In the genomic region with DNA sequence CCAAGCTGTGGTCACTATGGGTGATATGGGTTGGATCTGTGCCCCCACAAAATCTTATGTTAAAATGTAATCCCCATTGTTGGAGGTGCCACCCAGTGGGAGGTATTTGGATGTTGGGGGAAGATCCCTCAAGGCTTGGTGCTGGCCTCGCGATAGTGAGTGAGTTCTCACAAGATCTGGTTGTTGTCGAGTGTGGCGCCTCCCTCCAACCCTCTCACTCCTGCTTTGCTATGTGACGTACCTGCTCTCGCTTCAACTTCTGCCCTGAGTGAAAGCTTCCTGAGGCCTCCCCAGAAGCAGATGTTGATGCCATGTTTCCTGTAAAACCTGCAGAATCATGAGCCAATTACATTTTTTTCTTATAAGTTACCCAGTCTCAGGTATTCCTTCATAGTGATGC, we compare ENCODE assay signal across 22 cellular contexts. TPM values are rescaled to one million over a fixed set of nuclear protein-coding genes. Genes with fewer than 3 reads are reported as not detected.
A peak's percentile ranks its signal among the peaks of the same experiment; 100 is the strongest.
DNase-seq lines count a peak whose midpoint lies in the region; ATAC-seq and TF ChIP-seq lines count a peak whose summit lies in the region.
"Had no signal": no experiment of that assay in that cellular context is flagged by ENCODE, and none has a peak within 500 bp of the region (broad histone marks: within the 10 kb centered on the region; RNA-seq: fewer than 3 reads in every experiment).

No MANE protein-coding gene starts in this region.

- H2AFZ ChIP-seq in DND-41 (ENCODE audit: low read depth, low read length): no peak overlapping the region

- H3K36me3 Mint-ChIP-seq in activated naive CD4-positive, alpha-beta T cell treated with anti-CD3 and anti-CD28 coated beads, Interleukin-2, amount 10 ng/mL, durations not matched to agents 7 days and 5 days: no peaks in the 10 kb centered on the region
- H3K36me3 Mint-ChIP-seq: CD8-positive, alpha-beta T cell had no signal

- TF ChIP-seq POLR2A in esophagus muscularis mucosa (IDR thresholded peaks at IDR 0.05; ENCODE audit: low read depth): no peak

- no peak for ATAC-seq in DND-41 (ENCODE audit: insufficient read depth, low read depth)
- no peak for ATAC-seq in upper lobe of right lung
- ATAC-seq: A549; CD8-positive, alpha-beta T cell; GM12878 had no signal

- no peaks in the 10 kb centered on the region for H3K36me3 ChIP-seq in DND-41 (ENCODE audit: insufficient read depth, low read length)
- H3K36me3 ChIP-seq in esophagus muscularis mucosa: no peaks in the 10 kb centered on the region
- H3K36me3 ChIP-seq in upper lobe of right lung: no peaks in the 10 kb centered on the region

- no peaks in the 10 kb centered on the region for H3K79me2 ChIP-seq in DND-41 (ENCODE audit: insufficient read depth, low read length)

- H3K4me3 ChIP-seq in DND-41 (ENCODE audit: low read depth in 1 of 2, low read length in 2 of 2): no peak overlapping the region
- no peak overlapping the region for H3K4me3 ChIP-seq in esophagus muscularis mucosa
- H3K4me3 ChIP-seq in upper lobe of right lung: no peak overlapping the region
- H3K4me3 ChIP-seq: A549, GM12878 had no signal

- no peaks in the 10 kb centered on the region for H3K9me3 ChIP-seq in DND-41 (ENCODE audit: insufficient read depth, low read length, severe bottlenecking)
- no peaks in the 10 kb centered on the region for H3K9me3 ChIP-seq in esophagus muscularis mucosa
- no peaks in the 10 kb centered on the region for H3K9me3 ChIP-seq in upper lobe of right lung
- H3K9me3 ChIP-seq: A549, Caco-2 had no signal

- TF ChIP-seq CTCF in DND-41 (IDR thresholded peaks at IDR 0.05; ENCODE audit: borderline replicate concordance, extremely low read depth, low read length, poor library complexity, severe bottlenecking) (no peak), esophagus muscularis mucosa (IDR thresholded peaks at IDR 0.05) (no peak), upper lobe of right lung (IDR thresholded peaks at IDR 0.05) (no peak)

- CTCF ChIA-PET in activated naive CD4-positive, alpha-beta T cell treated with anti-CD3 and anti-CD28 coated beads, Interleukin-2, amount 10 ng/mL, durations not matched to agents 7 days and 5 days (lab: Charles Lee): no interaction called here

- H3K9ac ChIP-seq in DND-41 (ENCODE audit: low read depth, low read length): no peak overlapping the region

- H3K4me1 ChIP-seq in DND-41 (ENCODE audit: insufficient read depth, low read length) (peaks cover 10% of the 10 kb centered on the region; the same call in 1 of the 2 replicates), esophagus muscularis mucosa (no peaks in the 10 kb centered on the region), upper lobe of right lung (no peaks in the 10 kb centered on the region)
- H3K4me1 ChIP-seq: A549, Caco-2 had no signal

- H3K27ac Mint-ChIP-seq in activated naive CD4-positive, alpha-beta T cell treated with anti-CD3 and anti-CD28 coated beads, Interleukin-2, amount 10 ng/mL, durations not matched to agents 7 days and 5 days: peak overlapping the region; percentile 31
- H3K27ac Mint-ChIP-seq: B cell; CD4-positive, alpha-beta T cell; CD8-positive, alpha-beta T cell had no signal

- H3K9me3 Mint-ChIP-seq in activated naive CD4-positive, alpha-beta T cell treated with anti-CD3 and anti-CD28 coated beads, Interleukin-2, amount 10 ng/mL, durations not matched to agents 7 days and 5 days: peaks cover 2% of the 10 kb centered on the region

- H3K4me2 ChIP-seq in DND-41 (ENCODE audit: insufficient read depth, low read length): no peak overlapping the region
- H3K4me2 ChIP-seq: A549 had no signal

- intact Hi-C loops in esophagus muscularis mucosa (cut with DNase I): no loop called here
- intact Hi-C loops in upper lobe of right lung (cut with DNase I): no loop called here
- intact Hi-C loops in head of caudate nucleus (cut with DNase I): no loop called here

- no peak for TF ChIP-seq EP300 in esophagus muscularis mucosa (IDR thresholded peaks at IDR 0.05)

- DNase-seq in activated naive CD4-positive, alpha-beta T cell treated with anti-CD3 and anti-CD28 coated beads, Interleukin-2, amount 10 ng/mL, durations not matched to agents 7 days and 5 days: no peak
- DNase-seq in activated naive CD4-positive, alpha-beta T cell treated with anti-CD3 and anti-CD28 coated beads, Interleukin-2, amount 50 U/mL, for 16 hours: no peak
- DNase-seq in DND-41 (no peak), esophagus muscularis mucosa (ENCODE audit: extremely low spot score) (peak; percentile 75), upper lobe of right lung (no peak), head of caudate nucleus (no peak)
- DNase-seq: AML-193; Caco-2; Calu3; CD4-positive, alpha-beta T cell; CD8-positive, alpha-beta T cell; DMS79 treated with DMSO at 0.1 percent for 48 hours; EL; GDM1 had no signal

- no peaks in the 10 kb centered on the region for H3K4me1 Mint-ChIP-seq in activated naive CD4-positive, alpha-beta T cell treated with anti-CD3 and anti-CD28 coated beads, Interleukin-2, amount 10 ng/mL, durations not matched to agents 7 days and 5 days
- H3K4me1 Mint-ChIP-seq: B cell had no signal

- H3K27ac ChIP-seq in DND-41 (ENCODE audit: low read length) (peak overlapping the region; percentile 41; the same call in 1 of the 2 replicates), esophagus muscularis mucosa (replicated peaks in 1 of 4) (no peak overlapping the region), upper lobe of right lung (no peak overlapping the region)
- H3K27ac ChIP-seq: 22Rv1, A549, C4-2B had no signal

- H3K27me3 Mint-ChIP-seq in activated naive CD4-positive, alpha-beta T cell treated with anti-CD3 and anti-CD28 coated beads, Interleukin-2, amount 10 ng/mL, durations not matched to agents 7 days and 5 days: no peaks in the 10 kb centered on the region
- H3K27me3 Mint-ChIP-seq: B cell had no signal

- H3K27me3 ChIP-seq in DND-41 (ENCODE audit: insufficient read depth, low read length, poor library complexity): no peaks in the 10 kb centered on the region
- H3K27me3 ChIP-seq in esophagus muscularis mucosa: no peaks in the 10 kb centered on the region
- H3K27me3 ChIP-seq in upper lobe of right lung: no peaks in the 10 kb centered on the region

- H3K4me3 Mint-ChIP-seq in activated naive CD4-positive, alpha-beta T cell treated with anti-CD3 and anti-CD28 coated beads, Interleukin-2, amount 10 ng/mL, durations not matched to agents 7 days and 5 days: no peak overlapping the region
- H3K4me3 Mint-ChIP-seq: B cell; CD4-positive, alpha-beta T cell; CD8-positive, alpha-beta T cell had no signal

- WGBS in esophagus muscularis mucosa: 84% methylated on average over 6 of the region's 6 CpGs

- H4K20me1 ChIP-seq in DND-41 (ENCODE audit: insufficient read depth, low read length): no peaks in the 10 kb centered on the region

RNA-seq across cellular contexts. Expression of gene UGT3A2, which starts 35.5 kb away (rescaled TPM):
- not detected for total RNA-seq in esophagus muscularis mucosa
- total RNA-seq in upper lobe of right lung: not detected
- total RNA-seq: A172; B cell; Caco-2; Calu3; CD4-positive, alpha-beta T cell; CD8-positive, alpha-beta T cell; G401 had no signal

RNA-seq across cellular contexts. Expression of gene UGT3A1, which starts 40.0 kb away (rescaled TPM):
- total RNA-seq in esophagus muscularis mucosa (not detected), upper lobe of right lung (not detected)
- total RNA-seq: A172; B cell; Caco-2; Calu3; CD4-positive, alpha-beta T cell; CD8-positive, alpha-beta T cell; Daoy; G401; GM12878 had no signal
